Comparison of ENCODE assay signal across 10 cellular contexts in genomic region chr19:45510352-45510751, GRCh38. TPM values are rescaled to one million over a fixed set of nuclear protein-coding genes. Genes with fewer than 3 reads are reported as not detected.
A peak's percentile ranks its signal among the peaks of the same experiment; 100 is the strongest.
DNase-seq lines count a peak whose midpoint lies in the region; ATAC-seq, FAIRE-seq and TF ChIP-seq lines count a peak whose summit lies in the region.
"Not testable (repeated sequence)": the region's sequence is repeated elsewhere in the genome, so short reads cannot be mapped to it uniquely, and the experiment has no call there.
"Had no signal": no experiment of that assay in that cellular context is flagged by ENCODE, and none has a peak within 500 bp of the region (broad histone marks: within the 10 kb centered on the region; RNA-seq: fewer than 3 reads in every experiment).

No MANE protein-coding gene starts in this region.

- POLR2A ChIA-PET in CD4-positive, alpha-beta memory T cell (lab: Charles Lee; ENCODE audit: partially characterized antibody): interaction anchor here (0.8 to 1.4 kb wide), 4 partner anchors 11 to 131 kb away, joined by 3 to 5 read pairs (median 4); no protein-coding TSS in a partner anchor
- POLR2A ChIA-PET in RWPE1 (lab: Yijun Ruan, JAX; ENCODE audit: low non-redundant PET): not testable (repeated sequence)
- POLR2A ChIA-PET in K562 (lab: Yijun Ruan, JAX): interaction anchor here (1.0 to 1.2 kb wide), 2 partner anchors 15 to 47 kb away, joined by 3 read pairs; no protein-coding TSS in a partner anchor

- H3K36me3 ChIP-seq in CD4-positive, alpha-beta memory T cell (ENCODE audit: insufficient read depth, low read length); left ventricle myocardium inferior; gastrocnemius medialis; upper lobe of right lung: not testable (repeated sequence)
- H3K36me3 ChIP-seq in K562 (ENCODE audit: control insufficient read depth, insufficient read depth, low read length): peaks cover 56% of the 10 kb centered on the region; the same call in 2 of the 3 replicates

- H3K4me3 ChIP-seq in CD4-positive, alpha-beta memory T cell (ENCODE audit: low read length in 2 of 2); upper lobe of right lung: not testable (repeated sequence)
- H3K4me3 ChIP-seq in K562 (peak overlapping the region; percentile 99; the same call in 1 of the 2 replicates), left ventricle myocardium inferior (peak overlapping the region; percentile 100), gastrocnemius medialis (peak overlapping the region in 1 of 4 donors; percentile 91)

- H2AFZ ChIP-seq in K562 (ENCODE audit: low read depth, low read length): not testable (repeated sequence)

- DNase-seq in CD4-positive, alpha-beta memory T cell; RWPE1 (ENCODE audit: low spot score); activated T-cell treated with anti-CD3 and anti-CD28 coated beads, Interleukin-2, amount 50 U/mL, for 4 hours; K562 (ENCODE audit: extremely low read depth in 1 of 4, low spot score in 3 of 4); left ventricle myocardium inferior; naive B cell; gastrocnemius medialis; upper lobe of right lung: not testable (repeated sequence)

- CTCF ChIA-PET in CD4-positive, alpha-beta memory T cell (lab: Charles Lee; ENCODE audit: partially characterized antibody): interaction anchor here (1.6 kb wide), 1 partner anchor 132 kb away, joined by 4 read pairs; no protein-coding TSS in a partner anchor
- CTCF ChIA-PET in RWPE1 (lab: Yijun Ruan, JAX): interaction anchor here (0.5 kb wide), 1 partner anchor 174 kb away, joined by 3 read pairs; no protein-coding TSS in a partner anchor
- CTCF ChIA-PET in K562 (lab: Yijun Ruan, JAX; ENCODE audit: low intra/inter-chr PET ratio): not testable (repeated sequence)

- H3K27ac Mint-ChIP-seq in CD4-positive, alpha-beta memory T cell: peak overlapping the region; percentile 72 to 99 (median 89)
- peak overlapping the region in 5 of 6 donors; percentile 66 to 98 (median 95) for H3K27ac Mint-ChIP-seq in naive B cell

- peak overlapping the region; percentile 36 to 97 (median 92) for H3K4me3 Mint-ChIP-seq in CD4-positive, alpha-beta memory T cell
- peak overlapping the region; percentile 88 for H3K4me3 Mint-ChIP-seq in activated T-cell treated with anti-CD3 and anti-CD28 coated beads, Interleukin-2, amount 50 U/mL, for 4 hours
- peak overlapping the region; percentile 65 to 100 (median 98) for H3K4me3 Mint-ChIP-seq in naive B cell

- peaks cover 89% of the 10 kb centered on the region for H3K79me2 ChIP-seq in K562 (ENCODE audit: control insufficient read depth, insufficient read depth, low read length)

- TF ChIP-seq EP300 in K562 (IDR thresholded peaks at IDR 0.05; ENCODE audit: low read length): not testable (repeated sequence)

- H3K27me3 ChIP-seq in CD4-positive, alpha-beta memory T cell (ENCODE audit: insufficient read depth, low read length); K562 (ENCODE audit: control insufficient read depth in 2 of 2, insufficient read depth in 2 of 2, low read length in 2 of 2); left ventricle myocardium inferior (ENCODE audit: low read depth); gastrocnemius medialis; upper lobe of right lung: not testable (repeated sequence)

- intact Hi-C loops in CD4-positive, alpha-beta memory T cell (cut with micrococcal nuclease); K562 (cut with micrococcal nuclease); left ventricle myocardium inferior (cut with micrococcal nuclease); gastrocnemius medialis (cut with DNase I; ENCODE audit: low total_unique reads); upper lobe of right lung (cut with DNase I): not testable (repeated sequence)

- TF ChIP-seq RAD21 in K562 (CRISPR knock-in tag; conservative IDR thresholded peaks at IDR 0.05 in 1 of 2, IDR thresholded peaks at IDR 0.05 in 1 of 2): not testable (repeated sequence)

- peak overlapping the region; percentile 97 for H3K4me2 ChIP-seq in K562 (ENCODE audit: insufficient read depth, low read length)

- 68% methylated on average over 11 of the region's 11 CpGs for WGBS in K562 (ENCODE audit: insufficient coverage, low coverage, missing lambda C conversion rate)

- in situ Hi-C loops in K562 (cut with MboI); gastrocnemius medialis (cut with MboI; ENCODE audit: low sequenced_read_pairs in 4 of 4): not testable (repeated sequence)

- H3K9me1 ChIP-seq in K562 (ENCODE audit: control insufficient read depth, insufficient read depth, low read length): not testable (repeated sequence)

- H3K36me3 Mint-ChIP-seq in CD4-positive, alpha-beta memory T cell: peaks cover 0 to 17% of the 10 kb centered on the region in 2 donors
- not testable (repeated sequence) for H3K36me3 Mint-ChIP-seq in activated T-cell treated with anti-CD3 and anti-CD28 coated beads, Interleukin-2, amount 50 U/mL, for 4 hours (ENCODE audit: insufficient read depth); naive B cell

- not testable (repeated sequence) for H3K27me3 Mint-ChIP-seq in CD4-positive, alpha-beta memory T cell; activated T-cell treated with anti-CD3 and anti-CD28 coated beads, Interleukin-2, amount 50 U/mL, for 4 hours (ENCODE audit: low read depth); naive B cell

- TF ChIP-seq POLR2A in K562 (conservative IDR thresholded peaks at IDR 0.05); gastrocnemius medialis (IDR thresholded peaks at IDR 0.05): not testable (repeated sequence)

- not testable (repeated sequence) for TF ChIP-seq CTCF in RWPE1 (conservative IDR thresholded peaks at IDR 0.05; ENCODE audit: low read depth); K562 (IDR thresholded peaks at IDR 0.05 in 2 of 3, conservative IDR thresholded peaks at IDR 0.05 in 1 of 3; ENCODE audit: insufficient read depth in 2 of 3, low read depth in 1 of 3, low read length in 3 of 3); left ventricle myocardium inferior (IDR thresholded peaks at IDR 0.05; ENCODE audit: borderline replicate concordance); gastrocnemius medialis (IDR thresholded peaks at IDR 0.05 in 4 of 5, conservative IDR thresholded peaks at IDR 0.05 in 1 of 5); upper lobe of right lung (IDR thresholded peaks at IDR 0.05)

- FAIRE-seq in K562 (lab: Jason Lieb, UNC): not testable (repeated sequence)

- H4K20me1 ChIP-seq in K562 (replicated peaks; ENCODE audit: control insufficient read depth, insufficient read depth, low read length): not testable (repeated sequence)

- not testable (repeated sequence) for H3K9me3 ChIP-seq in CD4-positive, alpha-beta memory T cell (ENCODE audit: control insufficient read depth in 1 of 2, low read length in 2 of 2); K562 (replicated peaks; ENCODE audit: control insufficient read depth, insufficient read depth, low read depth, low read length); left ventricle myocardium inferior (replicated peaks); gastrocnemius medialis; upper lobe of right lung

- peak overlapping the region; percentile 42 to 76; a peak in 2 of 4 replicates for H3K9ac ChIP-seq in K562 (ENCODE audit: insufficient read depth in 1 of 2, low read depth in 2 of 2, low read length in 2 of 2)

- H3K4me1 ChIP-seq in CD4-positive, alpha-beta memory T cell (ENCODE audit: insufficient read depth, low read length): peaks cover 70% of the 10 kb centered on the region
- H3K4me1 ChIP-seq in K562 (replicated peaks in 1 of 2; ENCODE audit: control insufficient read depth in 2 of 2, insufficient read depth in 2 of 2, low read length in 2 of 2) (peaks cover 44 to 54% of the 10 kb centered on the region in 2 experiments), left ventricle myocardium inferior (peaks cover 93% of the 10 kb centered on the region), gastrocnemius medialis (peaks cover 26 to 48% of the 10 kb centered on the region in 2 donors), upper lobe of right lung (peaks cover 44% of the 10 kb centered on the region)

- not testable (repeated sequence) for H3K27ac ChIP-seq in CD4-positive, alpha-beta memory T cell (ENCODE audit: low read depth, low read length)
- peak overlapping the region; percentile 95 for H3K27ac ChIP-seq in RWPE1
- peak overlapping the region; percentile 98 for H3K27ac ChIP-seq in K562 (ENCODE audit: extremely low read depth, low read depth, low read length)
- peak overlapping the region; percentile 92 for H3K27ac ChIP-seq in left ventricle myocardium inferior (replicated peaks)
- H3K27ac ChIP-seq in gastrocnemius medialis: peak overlapping the region; percentile 90 to 96 (median 94)
- H3K27ac ChIP-seq in upper lobe of right lung: peak overlapping the region; percentile 82

- not testable (repeated sequence) for ATAC-seq in activated T-cell treated with anti-CD3 and anti-CD28 coated beads, Interleukin-2, amount 50 U/mL, for 4 hours; K562; naive B cell (ENCODE audit: low read depth in 2 of 2); gastrocnemius medialis; upper lobe of right lung

- peaks cover 37 to 79% (median 54%) of the 10 kb centered on the region in 4 donors for H3K4me1 Mint-ChIP-seq in CD4-positive, alpha-beta memory T cell
- H3K4me1 Mint-ChIP-seq in activated T-cell treated with anti-CD3 and anti-CD28 coated beads, Interleukin-2, amount 50 U/mL, for 4 hours (ENCODE audit: low read depth): peaks cover 61% of the 10 kb centered on the region
- H3K4me1 Mint-ChIP-seq in naive B cell: peaks cover 40 to 71% (median 58%) of the 10 kb centered on the region in 3 donors

- not testable (repeated sequence) for BruUV-seq in K562 (replicated peaks; lab: Mats Ljungman, UMichigan)

- not testable (repeated sequence) for H3K9me3 Mint-ChIP-seq in CD4-positive, alpha-beta memory T cell; activated T-cell treated with anti-CD3 and anti-CD28 coated beads, Interleukin-2, amount 50 U/mL, for 4 hours; naive B cell

RNA-seq across cellular contexts. Expression of gene VASP, which starts 3.1 kb away (rescaled TPM):
- 10 to 100 TPM; 89.8 to 92.8 TPM for total RNA-seq in CD4-positive, alpha-beta memory T cell
- polyA plus RNA-seq in CD4-positive, alpha-beta memory T cell: 10 to 100 TPM; 49.1 to 53.4 TPM
- 100 to 1,000 TPM; 135 to 164 (median 157) TPM for total RNA-seq in activated T-cell treated with anti-CD3 and anti-CD28 coated beads, Interleukin-2, amount 50 U/mL, for 4 hours
- total RNA-seq in K562 (2011; cell fraction: chromatin; rRNA removed; ENCODE audit: low replicate concordance): 123 and 279 TPM in 2 replicates
- total RNA-seq in K562 (2011; cell fraction: nucleolus; rRNA removed): 127 and 148 TPM in 2 replicates
- 106 and 127 TPM in 2 replicates for total RNA-seq in K562 (2011; cell fraction: nucleoplasm; rRNA removed)
- total RNA-seq in K562 (2014; rRNA removed) (207 and 522 TPM in 2 replicates), K562 (2014; rRNA removed; fragmentation: Illumina TruSeq; extraction: Trizol) (98.6 and 104 TPM in 2 replicates), K562 (2015; rRNA removed; fragmentation: Illumina TruSeq; extraction: Trizol) (112 and 114 TPM in 2 replicates), K562 (2021) (248 and 261 TPM in 2 replicates), left ventricle myocardium inferior (32.8 TPM), gastrocnemius medialis (10 to 100 TPM; 10.2 to 18.2 (median 16.4) TPM), upper lobe of right lung (155 TPM)
- polyA plus RNA-seq in K562 (2011; rRNA removed) (92.0 and 102 TPM in 2 replicates), K562 (2014; fragmentation: Illumina TruSeq; extraction: Trizol) (169 and 182 TPM in 2 replicates), K562 (2014; fragmentation: Nextera tagmentation; extraction: Ambion mirVana) (10 to 100 TPM; 16.7 to 22.6 TPM), K562 (2014; rRNA removed) (148 and 251 TPM in 2 replicates), naive B cell (ENCODE audit: low read depth in 6 of 6) (10 to 100 TPM; 51.5 to 87.2 (median 64.3) TPM)
- polyA plus RNA-seq in K562 (2011; cell fraction: cytosol; rRNA removed): 80.7 and 337 TPM in 2 replicates
- polyA plus RNA-seq in K562 (2011; cell fraction: nucleus; rRNA removed): 119 and 149 TPM in 2 replicates
- polyA plus RNA-seq in K562 (2012): 109 and 183 TPM in 2 replicates
- 55.1 and 66.5 TPM in 2 replicates for polyA minus RNA-seq in K562 (2011; rRNA and poly(A)+ RNA removed)
- 131 and 134 TPM in 2 replicates for polyA minus RNA-seq in K562 (2011; cell fraction: cytosol; rRNA and poly(A)+ RNA removed)
- 72.3 and 93.4 TPM in 2 replicates for polyA minus RNA-seq in K562 (2011; cell fraction: nucleus; rRNA and poly(A)+ RNA removed)

RNA-seq across cellular contexts. Expression of gene PPM1N, which starts 12.1 kb away (rescaled TPM):
- total RNA-seq in CD4-positive, alpha-beta memory T cell: 1 to 10 TPM; 5.8 to 7.9 TPM
- polyA plus RNA-seq in CD4-positive, alpha-beta memory T cell: 1 to 10 TPM; 3.7 to 4.0 TPM
- 1 to 10 TPM; 1.1 to 1.4 (median 1.3) TPM for total RNA-seq in activated T-cell treated with anti-CD3 and anti-CD28 coated beads, Interleukin-2, amount 50 U/mL, for 4 hours
- total RNA-seq in K562 (2011; cell fraction: chromatin; rRNA removed; ENCODE audit: low replicate concordance): 2.8 and 3.4 TPM in 2 replicates
- 3.5 and 5.0 TPM in 2 replicates for total RNA-seq in K562 (2011; cell fraction: nucleolus; rRNA removed)
- total RNA-seq in K562 (2011; cell fraction: nucleoplasm; rRNA removed): 2.3 and 3.4 TPM in 2 replicates
- 6.2 and 8.7 TPM in 2 replicates for total RNA-seq in K562 (2014; rRNA removed)
- 5.4 and 6.1 TPM in 2 replicates for total RNA-seq in K562 (2014; rRNA removed; fragmentation: Illumina TruSeq; extraction: Trizol)
- 6.0 and 6.5 TPM in 2 replicates for total RNA-seq in K562 (2015; rRNA removed; fragmentation: Illumina TruSeq; extraction: Trizol)
- total RNA-seq in K562 (2021): 6.4 and 7.6 TPM in 2 replicates
- polyA plus RNA-seq in K562 (2011; rRNA removed): 4.5 and 7.8 TPM in 2 replicates
- 7.5 and 9.8 TPM in 2 replicates for polyA plus RNA-seq in K562 (2011; cell fraction: cytosol; rRNA removed)
- 7.9 and 8.8 TPM in 2 replicates for polyA plus RNA-seq in K562 (2011; cell fraction: nucleus; rRNA removed)
- 9.6 and 13.5 TPM in 2 replicates for polyA plus RNA-seq in K562 (2012)
- polyA plus RNA-seq in K562 (2014; fragmentation: Illumina TruSeq; extraction: Trizol): 8.5 and 10.4 TPM in 2 replicates
- 10 to 100 TPM; 13.0 to 15.6 TPM for polyA plus RNA-seq in K562 (2014; fragmentation: Nextera tagmentation; extraction: Ambion mirVana)
- 14.0 and 15.7 TPM in 2 replicates for polyA plus RNA-seq in K562 (2014; rRNA removed)
- polyA minus RNA-seq in K562 (2011; rRNA and poly(A)+ RNA removed): 1.2 and 1.8 TPM in 2 replicates
- polyA minus RNA-seq in K562 (2011; cell fraction: cytosol; rRNA and poly(A)+ RNA removed): 1.1 and 1.3 TPM in 2 replicates
- polyA minus RNA-seq in K562 (2011; cell fraction: nucleus; rRNA and poly(A)+ RNA removed): 1.5 and 1.8 TPM in 2 replicates
- 0.19 TPM for total RNA-seq in left ventricle myocardium inferior
- polyA plus RNA-seq in naive B cell (ENCODE audit: low read depth in 6 of 6): 1 to 10 TPM; 1.6 to 3.4 (median 2.4) TPM
- total RNA-seq in gastrocnemius medialis: under 1 TPM in 1 of 4 donors, not detected in 3; 0.76 TPM
- total RNA-seq in upper lobe of right lung: 0.67 TPM
- total RNA-seq: cerebellum, kidney epithelial cell had no signal

RNA-seq across cellular contexts. Expression of gene RTN2, which starts 13.5 kb away (rescaled TPM):
- total RNA-seq in CD4-positive, alpha-beta memory T cell: 1 to 10 TPM in 1 of 2 experiments, under 1 TPM in 1; 0.14 to 1.1 TPM
- under 1 TPM in 1 of 2 donors, not detected in 1; 0.48 TPM for polyA plus RNA-seq in CD4-positive, alpha-beta memory T cell
- 1 to 10 TPM in 2 of 3 donors, under 1 TPM in 1; 0.83 to 1.5 (median 1.5) TPM for total RNA-seq in activated T-cell treated with anti-CD3 and anti-CD28 coated beads, Interleukin-2, amount 50 U/mL, for 4 hours
- 9.6 and 30.7 TPM in 2 replicates for total RNA-seq in K562 (2011; cell fraction: chromatin; rRNA removed; ENCODE audit: low replicate concordance)
- total RNA-seq in K562 (2011; cell fraction: nucleolus; rRNA removed): 33.3 and 36.9 TPM in 2 replicates
- total RNA-seq in K562 (2011; cell fraction: nucleoplasm; rRNA removed): 17.6 and 21.3 TPM in 2 replicates
- total RNA-seq in K562 (2014; rRNA removed): 9.3 and 20.1 TPM in 2 replicates
- total RNA-seq in K562 (2014; rRNA removed; fragmentation: Illumina TruSeq; extraction: Trizol): 6.9 and 7.2 TPM in 2 replicates
- total RNA-seq in K562 (2015; rRNA removed; fragmentation: Illumina TruSeq; extraction: Trizol): 7.2 and 8.3 TPM in 2 replicates
- 21.4 and 24.3 TPM in 2 replicates for total RNA-seq in K562 (2021)
- 14.1 and 23.1 TPM in 2 replicates for polyA plus RNA-seq in K562 (2011; rRNA removed)
- polyA plus RNA-seq in K562 (2011; cell fraction: cytosol; rRNA removed): 28.2 and 40.0 TPM in 2 replicates
- 19.8 and 28.9 TPM in 2 replicates for polyA plus RNA-seq in K562 (2011; cell fraction: nucleus; rRNA removed)
- polyA plus RNA-seq in K562 (2012): 30.4 and 54.3 TPM in 2 replicates
- polyA plus RNA-seq in K562 (2014; fragmentation: Illumina TruSeq; extraction: Trizol): 18.6 and 23.7 TPM in 2 replicates
- under 1 TPM; 0.53 to 0.69 TPM for polyA plus RNA-seq in K562 (2014; fragmentation: Nextera tagmentation; extraction: Ambion mirVana)
- polyA plus RNA-seq in K562 (2014; rRNA removed): 12.3 and 18.7 TPM in 2 replicates
- 7.4 and 8.3 TPM in 2 replicates for polyA minus RNA-seq in K562 (2011; rRNA and poly(A)+ RNA removed)
- 20.7 and 22.8 TPM in 2 replicates for polyA minus RNA-seq in K562 (2011; cell fraction: cytosol; rRNA and poly(A)+ RNA removed)
- 9.0 and 16.4 TPM in 2 replicates for polyA minus RNA-seq in K562 (2011; cell fraction: nucleus; rRNA and poly(A)+ RNA removed)
- total RNA-seq in left ventricle myocardium inferior: 19.1 TPM
- polyA plus RNA-seq in naive B cell (ENCODE audit: low read depth in 6 of 6): under 1 TPM in 3 of 6 donors, not detected in 3; 0.28 to 0.58 (median 0.47) TPM
- 100 to 1,000 TPM in 2 of 4 donors, 10 to 100 TPM in 2; 51.8 to 140 (median 101) TPM for total RNA-seq in gastrocnemius medialis
- 13.3 TPM for total RNA-seq in upper lobe of right lung

RNA-seq across cellular contexts. Expression of gene FOSB, which starts 42.6 kb away (rescaled TPM):
- 1 to 10 TPM; 4.2 to 4.7 TPM for total RNA-seq in CD4-positive, alpha-beta memory T cell
- 10 to 100 TPM; 12.5 to 17.1 TPM for polyA plus RNA-seq in CD4-positive, alpha-beta memory T cell
- total RNA-seq in activated T-cell treated with anti-CD3 and anti-CD28 coated beads, Interleukin-2, amount 50 U/mL, for 4 hours: 10 to 100 TPM; 10.5 to 13.4 (median 13.2) TPM
- 2.1 and 8.8 TPM in 2 replicates for total RNA-seq in K562 (2011; cell fraction: chromatin; rRNA removed; ENCODE audit: low replicate concordance)
- 4.2 and 6.7 TPM in 2 replicates for total RNA-seq in K562 (2011; cell fraction: nucleolus; rRNA removed)
- 3.9 and 4.5 TPM in 2 replicates for total RNA-seq in K562 (2011; cell fraction: nucleoplasm; rRNA removed)
- total RNA-seq in K562 (2014; rRNA removed): 1.2 and 1.6 TPM in 2 replicates
- 0.73 TPM in 2 replicates for total RNA-seq in K562 (2014; rRNA removed; fragmentation: Illumina TruSeq; extraction: Trizol)
- 0.18 and 0.26 TPM in 2 replicates for total RNA-seq in K562 (2015; rRNA removed; fragmentation: Illumina TruSeq; extraction: Trizol)
- 2.4 and 2.7 TPM in 2 replicates for total RNA-seq in K562 (2021)
- 0.25 and 0.27 TPM in 2 replicates for polyA plus RNA-seq in K562 (2011; rRNA removed)
- 0.32 and 0.52 TPM in 2 replicates for polyA plus RNA-seq in K562 (2011; cell fraction: cytosol; rRNA removed)
- 1.8 and 3.8 TPM in 2 replicates for polyA plus RNA-seq in K562 (2011; cell fraction: nucleus; rRNA removed)
- 0.76 and 1.3 TPM in 2 replicates for polyA plus RNA-seq in K562 (2012)
- polyA plus RNA-seq in K562 (2014; fragmentation: Illumina TruSeq; extraction: Trizol): 1.2 and 1.4 TPM in 2 replicates
- under 1 TPM; 0.11 to 0.30 TPM for polyA plus RNA-seq in K562 (2014; fragmentation: Nextera tagmentation; extraction: Ambion mirVana)
- polyA plus RNA-seq in K562 (2014; rRNA removed): 0.93 and 2.9 TPM in 2 replicates
- polyA minus RNA-seq in K562 (2011; rRNA and poly(A)+ RNA removed): 0.54 and 0.77 TPM in 2 replicates
- polyA minus RNA-seq in K562 (2011; cell fraction: cytosol; rRNA and poly(A)+ RNA removed): 0.55 and 0.76 TPM in 2 replicates
- polyA minus RNA-seq in K562 (2011; cell fraction: nucleus; rRNA and poly(A)+ RNA removed): 2.8 and 3.6 TPM in 2 replicates
- total RNA-seq in left ventricle myocardium inferior: 0.33 TPM
- polyA plus RNA-seq in naive B cell (ENCODE audit: low read depth in 6 of 6): 100 to 1,000 TPM in 1 of 6 donors, 10 to 100 TPM in 5; 26.6 to 110 (median 82.1) TPM
- 1 to 10 TPM in 2 of 4 donors, under 1 TPM in 1, not detected in 1; 0.17 to 1.8 (median 1.6) TPM for total RNA-seq in gastrocnemius medialis
- total RNA-seq in upper lobe of right lung: 3.6 TPM
